39 cellular contexts compared by ENCODE assay signal in the genomic region with DNA sequence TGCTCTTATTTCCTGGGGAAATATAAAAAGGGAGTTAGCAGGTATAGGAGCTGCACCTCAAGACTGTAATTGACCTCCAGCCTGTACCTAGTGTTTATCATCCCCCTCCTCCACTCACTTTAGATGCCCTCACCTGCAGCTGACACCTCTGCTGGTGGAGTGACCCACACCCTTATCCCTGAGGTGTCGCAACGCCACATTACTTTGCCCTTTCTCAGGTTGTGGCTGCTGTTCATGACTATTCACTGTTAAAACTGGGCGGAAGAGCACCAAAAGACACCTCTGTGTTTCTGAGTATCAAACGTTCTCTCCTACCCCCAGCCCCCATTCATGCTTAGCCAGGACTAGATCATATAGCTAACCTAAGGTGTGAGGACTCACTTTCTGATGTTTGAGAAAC.
"Had no signal": no experiment of that assay in that cellular context is flagged by ENCODE, and none has a peak within 500 bp of the region (broad histone marks: within the 10 kb centered on the region; RNA-seq: fewer than 3 reads in every experiment).

No MANE protein-coding gene starts in this region.

- H3K27ac ChIP-seq: adrenal gland, ascending aorta, body of pancreas, brain microvascular endothelial cell, breast epithelium, cardiac muscle cell had no signal

- DNase-seq: activated effector memory CD4-positive, alpha-beta T cell treated with anti-CD3 and anti-CD28 coated beads, Interleukin-2, amount 50 U/mL, for 16 hours; activated effector memory CD4-positive, alpha-beta T cell treated with Interleukin-2 at 50 U/mL for 16 hours; activated gamma-delta T cell; activated gamma-delta T cell treated with Interleukin-2 at 50 U/mL for 16 hours; activated naive CD4-positive, alpha-beta T cell; activated naive CD4-positive, alpha-beta T cell treated with anti-CD3 and anti-CD28 coated beads for 36 hours; activated naive CD4-positive, alpha-beta T cell treated with anti-CD3 and anti-CD28 coated beads, Interleukin-2, amount 10 ng/mL, durations not matched to agents 7 days and 5 days; activated naive CD4-positive, alpha-beta T cell treated with anti-CD3 and anti-CD28 coated beads, Interleukin-2, amount 50 U/mL, for 16 hours; activated naive CD4-positive, alpha-beta T cell treated with Interleukin-2 at 50 U/mL for 16 hours; activated naive CD8-positive, alpha-beta T cell treated with anti-CD3 and anti-CD28 coated beads for 36 hours; activated naive CD8-positive, alpha-beta T cell treated with anti-CD3 and anti-CD28 coated beads, Interleukin-2, amount 10 ng/mL, durations not matched to agents 7 days and 5 days; activated naive CD8-positive, alpha-beta T cell treated with anti-CD3 and anti-CD28 coated beads, Interleukin-2, amount 50 U/mL, for 24 hours; activated T-cell treated with anti-CD3 and anti-CD28 coated beads, Interleukin-2, amount 50 U/mL, for 1 hour; activated T-cell treated with anti-CD3 and anti-CD28 coated beads, Interleukin-2, amount 50 U/mL, for 24 hours; activated T-cell treated with anti-CD3 and anti-CD28 coated beads, Interleukin-2, amount 50 U/mL, for 4 hours; activated T-cell treated with anti-CD3 and anti-CD28 coated beads, Interleukin-2, amount 50 U/mL, for 48 hours; adrenal gland; amniotic stem cell; amygdala; anterior cingulate cortex; aorta; body of pancreas; brain microvascular endothelial cell; caudate nucleus; central memory CD4-positive, alpha-beta T cell; cerebellar nuclear complex had no signal

- H3K4me3 ChIP-seq: adrenal gland, ascending aorta, body of pancreas, breast epithelium, cardiac muscle cell had no signal

- H3K9me3 Mint-ChIP-seq: activated naive CD4-positive, alpha-beta T cell treated with anti-CD3 and anti-CD28 coated beads for 36 hours; activated naive CD4-positive, alpha-beta T cell treated with anti-CD3 and anti-CD28 coated beads, Interleukin-2, amount 10 ng/mL, durations not matched to agents 7 days and 5 days; activated naive CD4-positive, alpha-beta T cell treated with anti-CD3 and anti-CD28 coated beads, Interleukin-2, amount 50 U/mL, for 24 hours; activated naive CD8-positive, alpha-beta T cell treated with anti-CD3 and anti-CD28 coated beads for 36 hours; activated naive CD8-positive, alpha-beta T cell treated with anti-CD3 and anti-CD28 coated beads, Interleukin-2, amount 10 ng/mL, durations not matched to agents 7 days and 5 days; activated naive CD8-positive, alpha-beta T cell treated with anti-CD3 and anti-CD28 coated beads, Interleukin-2, amount 50 U/mL, for 24 hours; activated T-cell treated with anti-CD3 and anti-CD28 coated beads, Interleukin-2, amount 50 U/mL, for 24 hours; activated T-helper 1 cell treated with anti-CD3 and anti-CD28 coated beads, Interleukin-12 subunit alpha, Interleukin-12 subunit beta, Interleukin-2, Interleukin-4 antibody, amounts not matched to agents 30 ng/mL and 10 ng/mL and 1 ng/mL, durations not matched to agents 14 hours and 24 hours and 36 hours; activated T-helper 17 cell treated with anti-CD3 and anti-CD28 coated beads, Interleukin-2, amount 50 U/mL, for 72 hours; activated T-helper 2 cell treated with anti-CD3 and anti-CD28 coated beads, Interferon-gamma antibody, Interleukin-2, Interleukin-4, amounts not matched to agents 10 μg/mL and 5 μg/mL and 100 μg/mL, durations not matched to agents 14 hours and 24 hours and 36 hours; central memory CD8-positive, alpha-beta T cell had no signal

- H3K36me3 Mint-ChIP-seq: activated naive CD4-positive, alpha-beta T cell treated with anti-CD3 and anti-CD28 coated beads, Interleukin-2, amount 10 ng/mL, durations not matched to agents 7 days and 5 days; activated naive CD4-positive, alpha-beta T cell treated with anti-CD3 and anti-CD28 coated beads, Interleukin-2, amount 50 U/mL, for 24 hours; activated naive CD4-positive, alpha-beta T cell treated with anti-CD3 and anti-CD28 coated beads, Interleukin-2, amount 50 U/mL, for 72 hours; activated naive CD8-positive, alpha-beta T cell; activated naive CD8-positive, alpha-beta T cell treated with anti-CD3 and anti-CD28 coated beads for 36 hours; activated naive CD8-positive, alpha-beta T cell treated with anti-CD3 and anti-CD28 coated beads, Interleukin-2, amount 10 ng/mL, durations not matched to agents 7 days and 5 days; brain had no signal

- H3K4me3 Mint-ChIP-seq: activated naive CD4-positive, alpha-beta T cell treated with anti-CD3 and anti-CD28 coated beads for 36 hours; activated naive CD4-positive, alpha-beta T cell treated with anti-CD3 and anti-CD28 coated beads, Interleukin-2, amount 10 ng/mL, durations not matched to agents 7 days and 5 days; activated naive CD4-positive, alpha-beta T cell treated with anti-CD3 and anti-CD28 coated beads, Interleukin-2, amount 50 U/mL, for 24 hours; activated naive CD8-positive, alpha-beta T cell; activated naive CD8-positive, alpha-beta T cell treated with anti-CD3 and anti-CD28 coated beads for 36 hours; activated naive CD8-positive, alpha-beta T cell treated with anti-CD3 and anti-CD28 coated beads, Interleukin-2, amount 10 ng/mL, durations not matched to agents 7 days and 5 days; activated naive CD8-positive, alpha-beta T cell treated with anti-CD3 and anti-CD28 coated beads, Interleukin-2, amount 50 U/mL, for 24 hours; activated T-cell treated with anti-CD3 and anti-CD28 coated beads, Interleukin-2, amount 50 U/mL, for 24 hours; activated T-cell treated with anti-CD3 and anti-CD28 coated beads, Interleukin-2, amount 50 U/mL, for 4 hours; activated T-helper 1 cell treated with anti-CD3 and anti-CD28 coated beads, Interleukin-12 subunit alpha, Interleukin-12 subunit beta, Interleukin-2, Interleukin-4 antibody, amounts not matched to agents 30 ng/mL and 10 ng/mL and 1 ng/mL, durations not matched to agents 14 hours and 24 hours and 36 hours; activated T-helper 17 cell treated with anti-CD3 and anti-CD28 coated beads, Interleukin-2, amount 50 U/mL, for 72 hours; brain; central memory CD8-positive, alpha-beta T cell had no signal

- H3K27ac Mint-ChIP-seq: activated naive CD4-positive, alpha-beta T cell treated with anti-CD3 and anti-CD28 coated beads for 36 hours; activated naive CD4-positive, alpha-beta T cell treated with anti-CD3 and anti-CD28 coated beads, Interleukin-2, amount 10 ng/mL, durations not matched to agents 7 days and 5 days; activated naive CD4-positive, alpha-beta T cell treated with anti-CD3 and anti-CD28 coated beads, Interleukin-2, amount 50 U/mL, for 24 hours; activated naive CD4-positive, alpha-beta T cell treated with anti-CD3 and anti-CD28 coated beads, Interleukin-2, amount 50 U/mL, for 72 hours; activated naive CD8-positive, alpha-beta T cell; activated naive CD8-positive, alpha-beta T cell treated with anti-CD3 and anti-CD28 coated beads for 36 hours; activated naive CD8-positive, alpha-beta T cell treated with anti-CD3 and anti-CD28 coated beads, Interleukin-2, amount 10 ng/mL, durations not matched to agents 7 days and 5 days; activated naive CD8-positive, alpha-beta T cell treated with anti-CD3 and anti-CD28 coated beads, Interleukin-2, amount 50 U/mL, for 24 hours; activated T-cell treated with anti-CD3 and anti-CD28 coated beads, Interleukin-2, amount 50 U/mL, for 24 hours; activated T-helper 1 cell treated with anti-CD3 and anti-CD28 coated beads, Interleukin-12 subunit alpha, Interleukin-12 subunit beta, Interleukin-2, Interleukin-4 antibody, amounts not matched to agents 30 ng/mL and 10 ng/mL and 1 ng/mL, durations not matched to agents 14 hours and 24 hours and 36 hours; activated T-helper 17 cell treated with anti-CD3 and anti-CD28 coated beads, Interleukin-2, amount 50 U/mL, for 72 hours; activated T-helper 2 cell treated with anti-CD3 and anti-CD28 coated beads, Interferon-gamma antibody, Interleukin-2, Interleukin-4, amounts not matched to agents 10 μg/mL and 5 μg/mL and 100 μg/mL, durations not matched to agents 14 hours and 24 hours and 36 hours; brain had no signal

- ATAC-seq: activated naive CD4-positive, alpha-beta T cell treated with anti-CD3 and anti-CD28 coated beads, Interleukin-2, amount 50 U/mL, for 72 hours; activated naive CD8-positive, alpha-beta T cell treated with anti-CD3 and anti-CD28 coated beads, Interleukin-2, amount 50 U/mL, for 24 hours; activated T-cell treated with anti-CD3 and anti-CD28 coated beads, Interleukin-2, amount 50 U/mL, for 4 hours; activated T-helper 17 cell treated with anti-CD3 and anti-CD28 coated beads, Interleukin-2, amount 50 U/mL, for 72 hours; body of pancreas had no signal

- H3K4me1 ChIP-seq: adrenal gland, ascending aorta, body of pancreas, breast epithelium had no signal

- H3K36me3 ChIP-seq: adrenal gland, ascending aorta, brain microvascular endothelial cell, breast epithelium, cardiac muscle cell had no signal

- H3K27me3 ChIP-seq: adrenal gland, ascending aorta, body of pancreas, brain microvascular endothelial cell, breast epithelium, cardiac muscle cell had no signal

- H3K4me1 Mint-ChIP-seq: activated naive CD4-positive, alpha-beta T cell treated with anti-CD3 and anti-CD28 coated beads, Interleukin-2, amount 10 ng/mL, durations not matched to agents 7 days and 5 days; activated naive CD4-positive, alpha-beta T cell treated with anti-CD3 and anti-CD28 coated beads, Interleukin-2, amount 50 U/mL, for 24 hours; activated naive CD8-positive, alpha-beta T cell treated with anti-CD3 and anti-CD28 coated beads for 36 hours; activated naive CD8-positive, alpha-beta T cell treated with anti-CD3 and anti-CD28 coated beads, Interleukin-2, amount 10 ng/mL, durations not matched to agents 7 days and 5 days; activated naive CD8-positive, alpha-beta T cell treated with anti-CD3 and anti-CD28 coated beads, Interleukin-2, amount 50 U/mL, for 24 hours; activated T-helper 17 cell treated with anti-CD3 and anti-CD28 coated beads, Interleukin-2, amount 50 U/mL, for 72 hours; central memory CD8-positive, alpha-beta T cell had no signal

- H3K9me3 ChIP-seq: adrenal gland, ascending aorta, body of pancreas, breast epithelium had no signal

- H3K27me3 Mint-ChIP-seq: activated naive CD4-positive, alpha-beta T cell treated with anti-CD3 and anti-CD28 coated beads, Interleukin-2, amount 10 ng/mL, durations not matched to agents 7 days and 5 days; activated naive CD4-positive, alpha-beta T cell treated with anti-CD3 and anti-CD28 coated beads, Interleukin-2, amount 50 U/mL, for 24 hours; activated naive CD8-positive, alpha-beta T cell; activated naive CD8-positive, alpha-beta T cell treated with anti-CD3 and anti-CD28 coated beads for 36 hours; activated naive CD8-positive, alpha-beta T cell treated with anti-CD3 and anti-CD28 coated beads, Interleukin-2, amount 10 ng/mL, durations not matched to agents 7 days and 5 days; activated T-helper 17 cell treated with anti-CD3 and anti-CD28 coated beads, Interleukin-2, amount 50 U/mL, for 72 hours; central memory CD8-positive, alpha-beta T cell had no signal

- FAIRE-seq: astrocyte, bronchial epithelial cell had no signal
